Comparison of ENCODE assay signal across 12 cellular contexts in genomic region chr2:157442136-157442535, GRCh38. TPM values are rescaled to one million over a fixed set of nuclear protein-coding genes. Genes with fewer than 3 reads are reported as not detected.
DNase-seq lines count a peak whose midpoint lies in the region; ATAC-seq and TF ChIP-seq lines count a peak whose summit lies in the region.
"Had no signal": no experiment of that assay in that cellular context is flagged by ENCODE, and none has a peak within 500 bp of the region (broad histone marks: within the 10 kb centered on the region; RNA-seq: fewer than 3 reads in every experiment).

No MANE protein-coding gene starts in this region.

- H3K4me1 ChIP-seq in heart left ventricle (peaks cover 0 to 52% (median 3%) of the 10 kb centered on the region in 12 donors), lower lobe of right lung (no peaks in the 10 kb centered on the region), tibial nerve (peaks cover 0 to 7% (median 0%) of the 10 kb centered on the region in 4 donors), hepatocyte (ENCODE audit: insufficient read depth) (peaks cover 6% of the 10 kb centered on the region)

- H3K79me2 ChIP-seq in hepatocyte = no peaks in the 10 kb centered on the region

- no peaks in the 10 kb centered on the region for H4K20me1 ChIP-seq in hepatocyte (ENCODE audit: insufficient read depth, poor library complexity, severe bottlenecking)

- H3K27ac ChIP-seq in heart left ventricle (peak overlapping the region in 7 of 12 donors; percentile 4 to 92 (median 37)), lower lobe of right lung (peak overlapping the region; percentile 81), tibial nerve (peak overlapping the region in 2 of 4 donors; percentile 54 to 80), hepatocyte (no peak overlapping the region)
- H3K27ac ChIP-seq: SK-N-MC had no signal

- H3K9me3 Mint-ChIP-seq in activated CD4-positive, alpha-beta memory T cell treated with anti-CD3 and anti-CD28 coated beads for 36 hours = no peaks in the 10 kb centered on the region

- ATAC-seq in heart left ventricle (no peak), left ventricle myocardium superior (no peak), lower lobe of right lung (no peak), HG02642 (IDR thresholded peaks at IDR 0.05; ENCODE audit: poor library complexity, unreplicated experiment) (no peak)

- H3K27ac Mint-ChIP-seq in activated CD4-positive, alpha-beta memory T cell treated with anti-CD3 and anti-CD28 coated beads for 36 hours = peak overlapping the region; percentile 99

- CTCF ChIA-PET in activated CD4-positive, alpha-beta memory T cell treated with anti-CD3 and anti-CD28 coated beads for 36 hours (lab: Charles Lee) = interaction anchor here (2.2 to 2.3 kb wide), 2 partner anchors 115 to 140 kb away, joined by 9 to 12 read pairs; partner anchors contain the start of gene ERMN

- H3K4me2 ChIP-seq in hepatocyte = no peak overlapping the region

- TF ChIP-seq POLR2A in heart left ventricle (IDR thresholded peaks at IDR 0.05) = no peak
- TF ChIP-seq POLR2A in tibial nerve (IDR thresholded peaks at IDR 0.05) = no peak

- no peaks in the 10 kb centered on the region for H3K9me2 ChIP-seq in hepatocyte (replicated peaks; ENCODE audit: insufficient read depth)

- DNase-seq in heart left ventricle (no peak), left ventricle myocardium superior (no peak), lower lobe of right lung (no peak), tibial nerve (ENCODE audit: low spot score in 2 of 2) (no peak), NCI-H1436 (lab: John Stamatoyannopoulos, UW) (no peak), hepatocyte (ENCODE audit: low spot score) (no peak)
- no peak for DNase-seq in activated CD4-positive, alpha-beta memory T cell treated with anti-CD3 and anti-CD28 coated beads for 36 hours
- DNase-seq: activated CD4-positive, alpha-beta T cell treated with anti-CD3 and anti-CD28 coated beads, Interleukin-2, amount 50 U/mL, for 4 hours; NCI-H1417 treated with DMSO at 0.1 percent for 48 hours; NCI-H526 treated with DMSO at 0.1 percent for 48 hours had no signal

- 70 to 76% (median 74%) methylated on average over 3 of the region's 3 CpGs for WGBS in heart left ventricle, 4 donors
- WGBS in tibial nerve, 2 donors = 81% methylated on average over 3 of the region's 3 CpGs
- WGBS in hepatocyte (ENCODE audit: low lambda C conversion rate, missing lambda C conversion rate) = 95% methylated on average over 3 of the region's 3 CpGs

- H3K9me3 ChIP-seq in heart left ventricle = no peaks in the 10 kb centered on the region
- H3K9me3 ChIP-seq in lower lobe of right lung = no peaks in the 10 kb centered on the region
- H3K9me3 ChIP-seq in tibial nerve = no peaks in the 10 kb centered on the region
- H3K9me3 ChIP-seq in hepatocyte (ENCODE audit: low read depth) = no peaks in the 10 kb centered on the region

- no peak for TF ChIP-seq EP300 in tibial nerve (IDR thresholded peaks at IDR 0.05)

- H3K36me3 ChIP-seq in heart left ventricle = no peaks in the 10 kb centered on the region
- no peaks in the 10 kb centered on the region for H3K36me3 ChIP-seq in lower lobe of right lung
- no peaks in the 10 kb centered on the region for H3K36me3 ChIP-seq in tibial nerve
- H3K36me3 ChIP-seq in hepatocyte (replicated peaks; ENCODE audit: insufficient read depth, low read depth) = no peaks in the 10 kb centered on the region

- H3K4me3 ChIP-seq in heart left ventricle (peak overlapping the region in 8 of 12 donors; percentile 5 to 69 (median 24)), lower lobe of right lung (peak overlapping the region; percentile 50), tibial nerve (peak overlapping the region in 3 of 4 donors; percentile 7 to 44 (median 41)), hepatocyte (no peak overlapping the region)
- H3K4me3 ChIP-seq: SK-N-MC had no signal

- H3K4me3 Mint-ChIP-seq in activated CD4-positive, alpha-beta memory T cell treated with anti-CD3 and anti-CD28 coated beads for 36 hours = peak overlapping the region; percentile 92

- H3K27me3 ChIP-seq in heart left ventricle = no peaks in the 10 kb centered on the region
- H3K27me3 ChIP-seq in lower lobe of right lung (ENCODE audit: low read depth) = no peaks in the 10 kb centered on the region
- H3K27me3 ChIP-seq in tibial nerve = no peaks in the 10 kb centered on the region
- H3K27me3 ChIP-seq in hepatocyte = no peaks in the 10 kb centered on the region

- TF ChIP-seq CTCF in heart left ventricle (IDR thresholded peaks at IDR 0.05) (no peak), lower lobe of right lung (IDR thresholded peaks at IDR 0.05) (no peak), tibial nerve (IDR thresholded peaks at IDR 0.05) (no peak), hepatocyte (IDR thresholded peaks at IDR 0.05; ENCODE audit: poor library complexity) (no peak)

- peaks cover 70% of the 10 kb centered on the region for H3K36me3 Mint-ChIP-seq in activated CD4-positive, alpha-beta memory T cell treated with anti-CD3 and anti-CD28 coated beads for 36 hours

- H3K4me1 Mint-ChIP-seq in activated CD4-positive, alpha-beta memory T cell treated with anti-CD3 and anti-CD28 coated beads for 36 hours (ENCODE audit: low read depth) = peaks cover 22% of the 10 kb centered on the region

- POLR2A ChIA-PET in activated CD4-positive, alpha-beta memory T cell treated with anti-CD3 and anti-CD28 coated beads for 36 hours (lab: Charles Lee) = interaction anchor here (0.6 to 17.5 kb wide), 8 partner anchors 11 to 748 kb away, joined by 3 to 319 read pairs (median 122); no protein-coding TSS in a partner anchor

- H2AFZ ChIP-seq in hepatocyte = no peak overlapping the region

- intact Hi-C loops in heart left ventricle (cut with DNase I) (no loop called here), left ventricle myocardium superior (cut with micrococcal nuclease) (no loop called here), lower lobe of right lung (cut with DNase I) (no loop called here)
- intact Hi-C loops in activated CD4-positive, alpha-beta memory T cell treated with anti-CD3 and anti-CD28 coated beads for 36 hours (cut with micrococcal nuclease) = no loop called here

- peaks cover 2% of the 10 kb centered on the region for H3K27me3 Mint-ChIP-seq in activated CD4-positive, alpha-beta memory T cell treated with anti-CD3 and anti-CD28 coated beads for 36 hours

RNA-seq across cellular contexts. Expression of gene CYTIP, which starts 1.8 kb away (rescaled TPM):
- total RNA-seq in heart left ventricle (10 to 100 TPM in 1 of 9 donors, 1 to 10 TPM in 6, under 1 TPM in 2; 0.53 to 12.0 (median 1.5) TPM), left ventricle myocardium superior (1.2 TPM), lower lobe of right lung (40.5 TPM), tibial nerve (1 to 10 TPM; 3.7 to 9.3 (median 8.1) TPM), hepatocyte (3.7 and 4.0 TPM in 2 replicates)
- polyA plus RNA-seq in heart left ventricle (under 1 TPM; 0.38 to 1.00 TPM), hepatocyte (0.28 and 1.6 TPM in 2 replicates)
- total RNA-seq in activated CD4-positive, alpha-beta memory T cell treated with anti-CD3 and anti-CD28 coated beads for 36 hours = 100 to 1,000 TPM; 369 to 388 TPM
